17 cellular contexts compared by ENCODE assay signal in the genomic region with DNA sequence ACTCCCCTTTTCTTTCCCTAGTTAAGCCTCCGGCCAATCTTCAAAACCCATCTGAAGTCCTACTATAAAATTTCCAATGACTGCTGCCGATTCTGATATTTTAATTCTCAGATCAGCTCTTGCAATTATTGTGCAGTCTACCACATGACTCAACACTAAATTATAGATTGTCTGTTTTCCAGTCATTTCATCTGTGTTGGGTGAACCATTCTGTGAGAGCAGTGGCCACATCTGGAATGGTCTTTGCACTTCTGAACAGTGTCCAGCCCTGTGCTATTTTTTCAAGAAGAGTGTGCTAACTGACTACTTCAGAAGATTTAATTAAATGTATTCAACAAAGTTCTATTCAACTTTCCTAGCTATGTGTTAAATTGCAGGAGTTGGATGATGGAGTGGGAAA. TPM values are rescaled to one million over a fixed set of nuclear protein-coding genes. Genes with fewer than 3 reads are reported as not detected.
DNase-seq lines count a peak whose midpoint lies in the region; ATAC-seq, FAIRE-seq and TF ChIP-seq lines count a peak whose summit lies in the region.
"Had no signal": no experiment of that assay in that cellular context is flagged by ENCODE, and none has a peak within 500 bp of the region (broad histone marks: within the 10 kb centered on the region; RNA-seq: fewer than 3 reads in every experiment).

No MANE protein-coding gene starts in this region.

- no peaks in the 10 kb centered on the region for H3K9me3 ChIP-seq in neutrophil
- H3K9me3 ChIP-seq: MG63, Peyer's patch had no signal

- no peak overlapping the region for H3K4me3 Mint-ChIP-seq in activated CD8-positive, alpha-beta memory T cell treated with anti-CD3 and anti-CD28 coated beads, Interleukin-2, amount 10 ng/mL, durations not matched to agents 7 days and 5 days
- H3K4me3 Mint-ChIP-seq in CD14-positive monocyte (no peak overlapping the region), immature natural killer cell (no peak overlapping the region)
- H3K4me3 Mint-ChIP-seq: CD4-positive, alpha-beta T cell had no signal

- H3K27me3 Mint-ChIP-seq in activated CD8-positive, alpha-beta memory T cell treated with anti-CD3 and anti-CD28 coated beads, Interleukin-2, amount 10 ng/mL, durations not matched to agents 7 days and 5 days: no peaks in the 10 kb centered on the region
- H3K27me3 Mint-ChIP-seq in CD14-positive monocyte (ENCODE audit: low read depth in 3 of 3): peaks cover 0 to 2% (median 0%) of the 10 kb centered on the region in 3 donors
- H3K27me3 Mint-ChIP-seq in immature natural killer cell (ENCODE audit: low read depth in 3 of 3): peaks cover 0 to 1% (median 0%) of the 10 kb centered on the region in 3 donors
- H3K27me3 Mint-ChIP-seq: CD4-positive, alpha-beta T cell had no signal

- H3K9me3 Mint-ChIP-seq in activated CD8-positive, alpha-beta memory T cell treated with anti-CD3 and anti-CD28 coated beads, Interleukin-2, amount 10 ng/mL, durations not matched to agents 7 days and 5 days (ENCODE audit: low read depth): no peaks in the 10 kb centered on the region
- H3K9me3 Mint-ChIP-seq in CD14-positive monocyte (peaks cover 0 to 2% (median 0%) of the 10 kb centered on the region in 7 donors), immature natural killer cell (no peaks in the 10 kb centered on the region)

- H3K4me3 ChIP-seq in neutrophil (ENCODE audit: low read depth in 1 of 2, low read length in 1 of 2): no peak overlapping the region
- H3K4me3 ChIP-seq: MG63, Peyer's patch had no signal

- DNase-seq in activated CD8-positive, alpha-beta memory T cell treated with anti-CD3 and anti-CD28 coated beads, Interleukin-2, amount 10 ng/mL, durations not matched to agents 7 days and 5 days: no peak
- no peak for DNase-seq in activated CD8-positive, alpha-beta memory T cell treated with anti-CD3 and anti-CD28 coated beads, Interleukin-2, amount 50 U/mL, for 4 hours
- DNase-seq in CD14-positive monocyte (ENCODE audit: low spot score) (no peak), HTR-8/SVneo (ENCODE audit: insufficient read length, low spot score) (no peak), immature natural killer cell (no peak), NCI-H526 treated with DMSO at 0.1 percent for 48 hours (lab: John Stamatoyannopoulos, UW) (no peak)
- DNase-seq: CD4-positive, alpha-beta T cell; DMS53; MG63; NCI-H1092 treated with DMSO at 0.1 percent for 48 hours; NCI-H2081 treated with DMSO at 0.1 percent for 48 hours; NCI-H510A treated with DMSO at 0.1 percent for 48 hours; Peyer's patch had no signal

- H3K36me3 Mint-ChIP-seq in activated CD8-positive, alpha-beta memory T cell treated with anti-CD3 and anti-CD28 coated beads, Interleukin-2, amount 10 ng/mL, durations not matched to agents 7 days and 5 days: peaks cover 4% of the 10 kb centered on the region
- H3K36me3 Mint-ChIP-seq in CD14-positive monocyte: peaks cover 0 to 2% of the 10 kb centered on the region in 2 donors
- no peaks in the 10 kb centered on the region for H3K36me3 Mint-ChIP-seq in immature natural killer cell

- H3K4me1 Mint-ChIP-seq in activated CD8-positive, alpha-beta memory T cell treated with anti-CD3 and anti-CD28 coated beads, Interleukin-2, amount 10 ng/mL, durations not matched to agents 7 days and 5 days: peaks cover 24% of the 10 kb centered on the region
- H3K4me1 Mint-ChIP-seq in CD14-positive monocyte (peaks cover 36% of the 10 kb centered on the region), immature natural killer cell (peaks cover 18 to 22% of the 10 kb centered on the region in 2 donors)

- CTCF ChIA-PET in activated CD8-positive, alpha-beta memory T cell treated with anti-CD3 and anti-CD28 coated beads, Interleukin-2, amount 10 ng/mL, durations not matched to agents 7 days and 5 days (lab: Charles Lee): no interaction called here

- intact Hi-C loops in CD14-positive monocyte (cut with micrococcal nuclease): no loop called here

- peak; percentile 23 for ATAC-seq in activated CD8-positive, alpha-beta memory T cell treated with anti-CD3 and anti-CD28 coated beads, Interleukin-2, amount 10 ng/mL, durations not matched to agents 7 days and 5 days
- ATAC-seq: Right ventricle myocardium inferior had no signal

- no peaks in the 10 kb centered on the region for H3K27me3 ChIP-seq in neutrophil
- H3K27me3 ChIP-seq: MG63, Peyer's patch had no signal

- H3K27ac ChIP-seq in neutrophil: peak overlapping the region; percentile 73
- H3K27ac ChIP-seq: Peyer's patch had no signal

- peak; percentile 33 for FAIRE-seq in HTR-8/SVneo (lab: Jason Lieb, UNC)
- FAIRE-seq: H1 had no signal

- no peaks in the 10 kb centered on the region for H3K36me3 ChIP-seq in neutrophil
- H3K36me3 ChIP-seq: MG63, Peyer's patch had no signal

- no peak for TF ChIP-seq CTCF in CD14-positive monocyte (IDR thresholded peaks at IDR 0.05)
- TF ChIP-seq CTCF in neutrophil (IDR thresholded peaks at IDR 0.05): no peak

- peaks cover 20 to 23% of the 10 kb centered on the region in 2 experiments for H3K4me1 ChIP-seq in neutrophil (ENCODE audit: control insufficient read depth in 1 of 2, insufficient read depth in 1 of 2, low read depth in 1 of 2, low read length in 1 of 2)
- H3K4me1 ChIP-seq: Peyer's patch had no signal

- H3K27ac Mint-ChIP-seq in activated CD8-positive, alpha-beta memory T cell treated with anti-CD3 and anti-CD28 coated beads, Interleukin-2, amount 10 ng/mL, durations not matched to agents 7 days and 5 days: no peak overlapping the region
- peak overlapping the region; percentile 60 to 85 (median 74) for H3K27ac Mint-ChIP-seq in CD14-positive monocyte
- no peak overlapping the region for H3K27ac Mint-ChIP-seq in immature natural killer cell

RNA-seq across cellular contexts. Expression of a gene that starts 47.2 kb away (rescaled TPM):
- total RNA-seq in activated CD8-positive, alpha-beta memory T cell treated with anti-CD3 and anti-CD28 coated beads, Interleukin-2, amount 10 ng/mL, durations not matched to agents 7 days and 5 days: not detected
- polyA plus RNA-seq in CD14-positive monocyte (not detected), immature natural killer cell (not detected)
- total RNA-seq: CD4-positive, alpha-beta T cell; H1; Right ventricle myocardium inferior had no signal
- polyA plus RNA-seq: H1 had no signal

RNA-seq across cellular contexts. Expression of a gene that starts 47.4 kb away (rescaled TPM):
- total RNA-seq in activated CD8-positive, alpha-beta memory T cell treated with anti-CD3 and anti-CD28 coated beads, Interleukin-2, amount 10 ng/mL, durations not matched to agents 7 days and 5 days: not detected
- not detected for polyA plus RNA-seq in CD14-positive monocyte
- not detected for polyA plus RNA-seq in immature natural killer cell
- total RNA-seq: A673; CD4-positive, alpha-beta T cell; H1; Peyer's patch; Right ventricle myocardium inferior had no signal
- polyA plus RNA-seq: H1 had no signal

Comparison
In these comparisons a context has a peak if more than half of its experiments do, and no peak if none do; other contexts are left out.
1. H3K27ac Mint-ChIP-seq: peak in CD14-positive monocyte (7 of 7); none in activated CD8-positive, alpha-beta memory T cell treated with anti-CD3 and anti-CD28 coated beads, Interleukin-2, amount 10 ng/mL, durations not matched to agents 7 days and 5 days (single experiment) and immature natural killer cell (0 of 6).